In the genomic region with DNA sequence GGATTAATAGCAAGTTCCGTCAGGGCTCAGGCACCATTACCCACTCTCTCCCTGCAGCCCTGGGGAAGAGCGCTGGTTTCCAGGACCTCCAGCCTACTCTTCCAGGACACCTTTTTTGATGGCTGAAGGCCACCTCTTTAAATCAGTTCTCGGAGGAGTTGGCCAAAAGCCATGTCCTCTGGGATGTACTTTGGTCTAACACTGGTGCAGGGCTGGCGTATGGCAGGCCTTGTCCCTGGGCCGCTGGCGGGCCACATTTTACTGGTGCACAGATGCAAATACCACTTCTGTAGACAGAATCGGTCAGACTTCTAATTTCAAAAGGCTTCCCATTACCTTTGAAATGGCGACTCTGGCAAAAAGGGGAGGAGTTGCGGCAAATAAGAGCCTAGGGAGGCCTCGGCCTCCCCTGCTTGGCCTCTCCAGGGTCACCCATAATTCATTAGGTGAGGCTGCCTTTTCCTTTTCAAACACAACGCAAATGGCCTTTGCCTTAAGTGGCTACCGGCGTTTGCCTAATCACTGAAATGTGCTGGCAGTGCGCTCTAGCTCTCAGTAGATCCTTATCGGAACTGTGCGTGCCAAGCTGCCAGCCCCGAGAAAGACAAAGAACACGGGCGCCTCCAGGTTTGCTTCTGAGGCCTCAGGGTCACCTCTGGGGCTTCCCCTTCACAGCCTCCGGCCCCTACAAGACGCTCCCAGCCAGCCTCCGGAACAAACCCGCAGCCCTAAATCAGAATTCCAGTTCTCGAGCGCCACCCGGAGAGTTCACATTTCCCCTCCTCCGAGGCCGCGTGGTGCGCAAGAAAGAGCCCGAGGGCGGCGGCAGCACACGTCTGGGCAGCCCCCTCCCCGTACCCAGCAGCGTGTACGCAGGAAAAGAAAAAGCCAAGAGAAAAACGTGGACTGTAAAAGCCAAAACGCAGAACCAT, we compare ENCODE assay signal across 8 cellular contexts.
A peak's percentile ranks its signal among the peaks of the same experiment; 100 is the strongest.
DNase-seq lines count a peak whose midpoint lies in the region; ATAC-seq lines count a peak whose summit lies in the region.

No MANE protein-coding gene starts in this region.

- DNase-seq in Right ventricle myocardium superior (peak; percentile 51), Right ventricle myocardium inferior (ENCODE audit: missing footprints) (no peak), SK-MEL-5 (ENCODE audit: low read depth, low spot score) (peak; percentile 58), adipocyte (ENCODE audit: low read depth) (no peak), left lobe of liver (ENCODE audit: low spot score) (peak; percentile 70), Kasumi-1 (lab: John Stamatoyannopoulos, UW) (no peak)
- peak; percentile 47 to 51 for DNase-seq in stimulated activated CD8-positive, alpha-beta memory T cell treated with anti-CD3 and anti-CD28 coated beads, Interleukin-7, amount 100 ng/mL, for 4 hours (ENCODE audit: low read depth in 2 of 2)

- intact Hi-C loops in Right ventricle myocardium superior (cut with DNase I) (loop anchor here (2.0 kb wide), 1 partner anchor 65 kb away; no protein-coding TSS in a partner anchor), Right ventricle myocardium inferior (cut with DNase I) (loop anchor here (2.0 to 5.0 kb wide), 2 partner anchors 19 to 357 kb away; no protein-coding TSS in a partner anchor)

- in situ Hi-C loops in SK-MEL-5 (cut with HindIII; ENCODE audit: low pct_unique_long_range_greater_than_20kb, low sequenced_read_pairs), result no loop called here

- no peaks in the 10 kb centered on the region for H3K9me3 ChIP-seq in adipocyte (ENCODE audit: control insufficient read depth, low read length)

- peak overlapping the region; percentile 66 for H3K4me3 ChIP-seq in adipocyte (ENCODE audit: low read length)

- H3K27me3 ChIP-seq in adipocyte (replicated peaks; ENCODE audit: control insufficient read depth, insufficient read depth, low read length), result peaks cover 10% of the 10 kb centered on the region

- H3K9ac ChIP-seq in adipocyte (ENCODE audit: low read length), result peak overlapping the region; percentile 54

- H3K36me3 ChIP-seq in adipocyte (ENCODE audit: control insufficient read depth, insufficient read depth, low read length, severe bottlenecking), result no peaks in the 10 kb centered on the region

- ATAC-seq in Right ventricle myocardium superior (ENCODE audit: poor library complexity) (no peak), Right ventricle myocardium inferior (no peak), left lobe of liver (peak; percentile 2), GM21723 (IDR thresholded peaks at IDR 0.05; ENCODE audit: unreplicated experiment) (no peak)

- H3K4me1 ChIP-seq in adipocyte (ENCODE audit: control insufficient read depth, insufficient read depth, low read length), result peaks cover 14% of the 10 kb centered on the region

Comparison
In these comparisons a context has a peak if more than half of its experiments do, and no peak if none do; other contexts are left out.
1. DNase-seq: peak in Right ventricle myocardium superior (single experiment), SK-MEL-5 (single experiment), left lobe of liver (single experiment) and stimulated activated CD8-positive, alpha-beta memory T cell treated with anti-CD3 and anti-CD28 coated beads, Interleukin-7, amount 100 ng/mL, for 4 hours (2 of 2); none in Right ventricle myocardium inferior (single experiment), adipocyte (single experiment) and Kasumi-1 (0 of 2).